Comparison of ENCODE assay signal across 15 cellular contexts in the genomic region with DNA sequence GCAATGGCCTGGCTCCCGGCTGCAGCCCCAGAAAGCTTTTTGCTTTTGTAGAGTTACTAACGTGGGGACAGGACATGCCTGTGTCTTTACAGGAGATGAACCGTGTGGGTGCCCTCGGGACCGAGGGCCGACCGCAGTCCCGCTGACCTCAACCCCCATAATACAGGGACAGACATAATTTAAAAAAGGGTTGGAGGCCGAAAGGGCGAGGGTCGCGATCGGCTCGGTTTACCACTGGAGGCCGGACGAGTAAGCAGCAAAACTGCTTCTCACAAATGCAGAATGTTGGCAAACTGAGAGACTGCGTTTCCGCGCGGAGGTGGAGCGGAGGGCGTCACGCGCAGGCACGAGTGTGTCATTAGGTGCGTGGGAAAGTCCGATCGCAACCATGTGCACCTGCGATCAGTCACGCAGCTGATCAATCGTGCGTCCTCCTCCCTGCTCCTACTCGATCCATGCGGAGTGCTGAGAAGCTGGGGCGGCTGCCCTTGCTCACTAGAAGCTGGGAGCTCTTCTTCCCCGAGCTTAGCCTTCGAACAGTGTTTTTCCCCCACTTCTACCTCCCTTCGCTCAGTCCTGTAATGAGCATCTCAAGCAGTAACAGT. TPM values are rescaled to one million over a fixed set of nuclear protein-coding genes. Genes with fewer than 3 reads are reported as not detected.
"Had no signal": no experiment of that assay in that cellular context is flagged by ENCODE, and none has a peak within 500 bp of the region (broad histone marks: within the 10 kb centered on the region; RNA-seq: fewer than 3 reads in every experiment).

No MANE protein-coding gene starts in this region.

RNA-seq across cellular contexts. Expression of gene OR2T2, which starts 11.5 kb away (rescaled TPM):
- total RNA-seq: activated CD4-positive, alpha-beta memory T cell treated with anti-CD3 and anti-CD28 coated beads, Interleukin-2, amount 10 ng/mL, durations not matched to agents 7 days and 5 days; activated CD4-positive, alpha-beta T cell treated with anti-CD3 and anti-CD28 coated beads for 36 hours; activated CD4-positive, alpha-beta T cell treated with anti-CD3 and anti-CD28 coated beads, Interleukin-2, amount 10 ng/mL, durations not matched to agents 7 days and 5 days; activated CD8-positive, alpha-beta memory T cell treated with anti-CD3 and anti-CD28 coated beads, Interleukin-2, amount 10 ng/mL, durations not matched to agents 7 days and 5 days; activated CD8-positive, alpha-beta T cell treated with anti-CD3 and anti-CD28 coated beads, Interleukin-2, amount 10 ng/mL, durations not matched to agents 7 days and 5 days; activated naive CD8-positive, alpha-beta T cell treated with anti-CD3 and anti-CD28 coated beads, Interleukin-2, amount 10 ng/mL, durations not matched to agents 7 days and 5 days; activated T-helper 2 cell treated with anti-CD3 and anti-CD28 coated beads, Interferon-gamma antibody, Interleukin-2, Interleukin-4, amounts not matched to agents 10 μg/mL and 5 μg/mL and 100 μg/mL, durations not matched to agents 14 hours and 24 hours and 36 hours; ascending aorta; cardiac septum; cerebellum; T-cell; T-helper 1 cell treated with Interleukin-12 subunit alpha and Interleukin-12 subunit beta and Interleukin-4 antibody, amounts not matched to agents 30 ng/mL and 1 ng/mL, for 36 hours; T-helper 2 cell treated with Interferon-gamma antibody and Interleukin-4, amounts not matched to agents 100 ng/mL and 5 ng/mL, for 36 hours; WTC11 had no signal

RNA-seq across cellular contexts. Expression of gene OR2T1, which starts 31.1 kb away (rescaled TPM):
- total RNA-seq: activated CD4-positive, alpha-beta memory T cell treated with anti-CD3 and anti-CD28 coated beads, Interleukin-2, amount 10 ng/mL, durations not matched to agents 7 days and 5 days; activated CD4-positive, alpha-beta T cell treated with anti-CD3 and anti-CD28 coated beads for 36 hours; activated CD4-positive, alpha-beta T cell treated with anti-CD3 and anti-CD28 coated beads, Interleukin-2, amount 10 ng/mL, durations not matched to agents 7 days and 5 days; activated CD8-positive, alpha-beta memory T cell treated with anti-CD3 and anti-CD28 coated beads, Interleukin-2, amount 10 ng/mL, durations not matched to agents 7 days and 5 days; activated CD8-positive, alpha-beta T cell treated with anti-CD3 and anti-CD28 coated beads, Interleukin-2, amount 10 ng/mL, durations not matched to agents 7 days and 5 days; activated naive CD8-positive, alpha-beta T cell treated with anti-CD3 and anti-CD28 coated beads, Interleukin-2, amount 10 ng/mL, durations not matched to agents 7 days and 5 days; activated T-helper 2 cell treated with anti-CD3 and anti-CD28 coated beads, Interferon-gamma antibody, Interleukin-2, Interleukin-4, amounts not matched to agents 10 μg/mL and 5 μg/mL and 100 μg/mL, durations not matched to agents 14 hours and 24 hours and 36 hours; ascending aorta; cardiac septum; cerebellum; T-cell; T-helper 1 cell treated with Interleukin-12 subunit alpha and Interleukin-12 subunit beta and Interleukin-4 antibody, amounts not matched to agents 30 ng/mL and 1 ng/mL, for 36 hours; T-helper 17 cell; T-helper 2 cell treated with Interferon-gamma antibody and Interleukin-4, amounts not matched to agents 100 ng/mL and 5 ng/mL, for 36 hours; WTC11 had no signal

RNA-seq across cellular contexts. Expression of gene OR2T3, which starts 39.2 kb away (rescaled TPM):
- total RNA-seq: activated CD4-positive, alpha-beta memory T cell treated with anti-CD3 and anti-CD28 coated beads, Interleukin-2, amount 10 ng/mL, durations not matched to agents 7 days and 5 days; activated CD4-positive, alpha-beta T cell treated with anti-CD3 and anti-CD28 coated beads for 36 hours; activated CD4-positive, alpha-beta T cell treated with anti-CD3 and anti-CD28 coated beads, Interleukin-2, amount 10 ng/mL, durations not matched to agents 7 days and 5 days; activated CD8-positive, alpha-beta memory T cell treated with anti-CD3 and anti-CD28 coated beads, Interleukin-2, amount 10 ng/mL, durations not matched to agents 7 days and 5 days; activated CD8-positive, alpha-beta T cell treated with anti-CD3 and anti-CD28 coated beads, Interleukin-2, amount 10 ng/mL, durations not matched to agents 7 days and 5 days; activated naive CD8-positive, alpha-beta T cell treated with anti-CD3 and anti-CD28 coated beads, Interleukin-2, amount 10 ng/mL, durations not matched to agents 7 days and 5 days; activated T-helper 2 cell treated with anti-CD3 and anti-CD28 coated beads, Interferon-gamma antibody, Interleukin-2, Interleukin-4, amounts not matched to agents 10 μg/mL and 5 μg/mL and 100 μg/mL, durations not matched to agents 14 hours and 24 hours and 36 hours; ascending aorta; cardiac septum; cerebellum; T-cell; T-helper 1 cell treated with Interleukin-12 subunit alpha and Interleukin-12 subunit beta and Interleukin-4 antibody, amounts not matched to agents 30 ng/mL and 1 ng/mL, for 36 hours; T-helper 17 cell; T-helper 2 cell treated with Interferon-gamma antibody and Interleukin-4, amounts not matched to agents 100 ng/mL and 5 ng/mL, for 36 hours; WTC11 had no signal

RNA-seq across cellular contexts. Expression of gene OR2T5, which starts 54.5 kb away (rescaled TPM):
- total RNA-seq: activated CD4-positive, alpha-beta memory T cell treated with anti-CD3 and anti-CD28 coated beads, Interleukin-2, amount 10 ng/mL, durations not matched to agents 7 days and 5 days; activated CD4-positive, alpha-beta T cell treated with anti-CD3 and anti-CD28 coated beads for 36 hours; activated CD4-positive, alpha-beta T cell treated with anti-CD3 and anti-CD28 coated beads, Interleukin-2, amount 10 ng/mL, durations not matched to agents 7 days and 5 days; activated CD8-positive, alpha-beta memory T cell treated with anti-CD3 and anti-CD28 coated beads, Interleukin-2, amount 10 ng/mL, durations not matched to agents 7 days and 5 days; activated CD8-positive, alpha-beta T cell treated with anti-CD3 and anti-CD28 coated beads, Interleukin-2, amount 10 ng/mL, durations not matched to agents 7 days and 5 days; activated naive CD8-positive, alpha-beta T cell treated with anti-CD3 and anti-CD28 coated beads, Interleukin-2, amount 10 ng/mL, durations not matched to agents 7 days and 5 days; activated T-helper 2 cell treated with anti-CD3 and anti-CD28 coated beads, Interferon-gamma antibody, Interleukin-2, Interleukin-4, amounts not matched to agents 10 μg/mL and 5 μg/mL and 100 μg/mL, durations not matched to agents 14 hours and 24 hours and 36 hours; ascending aorta; cardiac septum; cerebellum; T-cell; T-helper 1 cell treated with Interleukin-12 subunit alpha and Interleukin-12 subunit beta and Interleukin-4 antibody, amounts not matched to agents 30 ng/mL and 1 ng/mL, for 36 hours; T-helper 17 cell; T-helper 2 cell treated with Interferon-gamma antibody and Interleukin-4, amounts not matched to agents 100 ng/mL and 5 ng/mL, for 36 hours; WTC11 had no signal

RNA-seq across cellular contexts. Expression of gene OR2T6, which starts 58.4 kb away (rescaled TPM):
- total RNA-seq: activated CD4-positive, alpha-beta memory T cell treated with anti-CD3 and anti-CD28 coated beads, Interleukin-2, amount 10 ng/mL, durations not matched to agents 7 days and 5 days; activated CD4-positive, alpha-beta T cell treated with anti-CD3 and anti-CD28 coated beads for 36 hours; activated CD4-positive, alpha-beta T cell treated with anti-CD3 and anti-CD28 coated beads, Interleukin-2, amount 10 ng/mL, durations not matched to agents 7 days and 5 days; activated CD8-positive, alpha-beta memory T cell treated with anti-CD3 and anti-CD28 coated beads, Interleukin-2, amount 10 ng/mL, durations not matched to agents 7 days and 5 days; activated CD8-positive, alpha-beta T cell treated with anti-CD3 and anti-CD28 coated beads, Interleukin-2, amount 10 ng/mL, durations not matched to agents 7 days and 5 days; activated naive CD8-positive, alpha-beta T cell treated with anti-CD3 and anti-CD28 coated beads, Interleukin-2, amount 10 ng/mL, durations not matched to agents 7 days and 5 days; activated T-helper 2 cell treated with anti-CD3 and anti-CD28 coated beads, Interferon-gamma antibody, Interleukin-2, Interleukin-4, amounts not matched to agents 10 μg/mL and 5 μg/mL and 100 μg/mL, durations not matched to agents 14 hours and 24 hours and 36 hours; ascending aorta; cardiac septum; T-cell; T-helper 1 cell treated with Interleukin-12 subunit alpha and Interleukin-12 subunit beta and Interleukin-4 antibody, amounts not matched to agents 30 ng/mL and 1 ng/mL, for 36 hours; T-helper 17 cell; T-helper 2 cell treated with Interferon-gamma antibody and Interleukin-4, amounts not matched to agents 100 ng/mL and 5 ng/mL, for 36 hours; WTC11 had no signal
